1 cellular context compared by ENCODE assay signal in the genomic region with DNA sequence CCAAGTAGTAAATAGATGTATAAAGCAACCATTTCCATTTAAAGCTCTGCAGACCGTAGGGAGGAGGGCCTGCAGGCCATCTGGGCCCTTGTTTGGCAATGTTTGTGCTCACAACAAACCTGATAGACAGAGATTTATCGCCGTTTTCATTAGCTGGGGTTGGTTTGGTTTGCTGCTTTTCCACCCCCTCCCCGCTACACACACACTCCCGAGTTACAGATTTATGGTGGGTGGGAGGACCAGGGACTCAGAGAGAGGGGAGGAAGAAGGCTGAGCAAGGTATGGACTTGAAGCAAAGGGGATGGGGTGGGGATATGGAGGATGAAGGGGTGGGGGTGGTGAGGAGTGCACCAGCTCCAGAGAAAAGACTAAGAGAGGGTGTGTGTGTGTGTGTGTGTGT.
A peak's percentile ranks its signal among the peaks of the same experiment; 100 is the strongest.
TF ChIP-seq lines count a peak whose summit lies in the region.

No MANE protein-coding gene starts in this region.

TF ChIP-seq in HepG2, 621 proteins besides CTCF, POLR2A, EP300 and RAD21:
- TF ChIP-seq ZNF780A (CRISPR knock-in tag; IDR thresholded peaks at IDR 0.05): no peak
- TF ChIP-seq ZNF263 (CRISPR knock-in tag; IDR thresholded peaks at IDR 0.05): peak; percentile 19; the same call in 1 of the 2 replicates
- no peak for TF ChIP-seq ZFP36 (IDR thresholded peaks at IDR 0.05; ENCODE audit: borderline replicate concordance, low read depth, low read length, partially characterized antibody)
- TF ChIP-seq MATR3 (CRISPR knock-in tag; IDR thresholded peaks at IDR 0.05): no peak
- no peak for TF ChIP-seq ATRX (CRISPR knock-in tag; IDR thresholded peaks at IDR 0.05; ENCODE audit: borderline replicate concordance)
- TF ChIP-seq ZSCAN21 (CRISPR knock-in tag; IDR thresholded peaks at IDR 0.05; ENCODE audit: borderline replicate concordance): no peak
- TF ChIP-seq ZNF501 (CRISPR knock-in tag; IDR thresholded peaks at IDR 0.05): 0 out of 2 replicates have a peak, but pooled peaks have one; percentile 34
